28 cellular contexts compared by ENCODE assay signal in genomic region chr1:36467708-36468455, GRCh38. TPM values are rescaled to one million over a fixed set of nuclear protein-coding genes. Genes with fewer than 3 reads are reported as not detected.
DNase-seq lines count a peak whose midpoint lies in the region; ATAC-seq, FAIRE-seq and TF ChIP-seq lines count a peak whose summit lies in the region.
"Had no signal": no experiment of that assay in that cellular context is flagged by ENCODE, and none has a peak within 500 bp of the region (broad histone marks: within the 10 kb centered on the region; RNA-seq: fewer than 3 reads in every experiment).

No MANE protein-coding gene starts in this region.

- peak overlapping the region; percentile 53 for H3K4me3 Mint-ChIP-seq in neural crest cell
- no peak overlapping the region for H3K4me3 Mint-ChIP-seq in activated CD8-positive, alpha-beta T cell treated with anti-CD3 and anti-CD28 coated beads, Interleukin-2, amount 10 ng/mL, durations not matched to agents 7 days and 5 days
- H3K4me3 Mint-ChIP-seq in activated T-helper 17 cell treated with anti-CD3 and anti-CD28 coated beads, Interleukin-2, amount 50 U/mL, for 72 hours: no peak overlapping the region

- peaks cover 12% of the 10 kb centered on the region for H3K79me2 ChIP-seq in HepG2 (ENCODE audit: insufficient read depth, low read length)

- TF ChIP-seq POLR2A in HepG2 (IDR thresholded peaks at IDR 0.05; ENCODE audit: insufficient read depth in 1 of 2, low read depth in 2 of 2, low read length in 2 of 2) (no peak), right lobe of liver (IDR thresholded peaks at IDR 0.05) (no peak), spleen (IDR thresholded peaks at IDR 0.05) (no peak)

- POLR2A ChIA-PET in HepG2 (lab: Yijun Ruan, JAX): interaction anchor here (1.2 kb wide), 1 partner anchor 18 kb away, joined by 3 read pairs; the partner anchor contains the start of gene OSCP1
- POLR2A ChIA-PET in activated CD8-positive, alpha-beta T cell treated with anti-CD3 and anti-CD28 coated beads, Interleukin-2, amount 10 ng/mL, durations not matched to agents 7 days and 5 days (lab: Charles Lee): no interaction called here

- H3K4me2 ChIP-seq in HepG2 (ENCODE audit: low read depth, low read length): no peak overlapping the region
- H3K4me2 ChIP-seq: KMS-11, SK-N-SH had no signal

- H3K9me3 ChIP-seq in HepG2 (ENCODE audit: low read length): no peaks in the 10 kb centered on the region
- H3K9me3 ChIP-seq in right lobe of liver: no peaks in the 10 kb centered on the region
- no peaks in the 10 kb centered on the region for H3K9me3 ChIP-seq in spleen
- H3K9me3 ChIP-seq: BE2C, SK-N-SH had no signal

- WGBS in HepG2 (ENCODE audit: low lambda C conversion rate): 90% methylated on average over 8 of the region's 10 CpGs
- WGBS in right lobe of liver (ENCODE audit: insufficient coverage, low coverage, low lambda C conversion rate, missing lambda C conversion rate): 87% methylated on average over 3 of the region's 10 CpGs
- 79 to 90% (median 85%) methylated on average over 10 of the region's 10 CpGs for WGBS in spleen, 5 donors

- no peaks in the 10 kb centered on the region for H3K9me3 Mint-ChIP-seq in neural crest cell
- H3K9me3 Mint-ChIP-seq in activated CD8-positive, alpha-beta T cell treated with anti-CD3 and anti-CD28 coated beads, Interleukin-2, amount 10 ng/mL, durations not matched to agents 7 days and 5 days (ENCODE audit: insufficient read depth): no peaks in the 10 kb centered on the region
- no peaks in the 10 kb centered on the region for H3K9me3 Mint-ChIP-seq in activated T-helper 17 cell treated with anti-CD3 and anti-CD28 coated beads, Interleukin-2, amount 50 U/mL, for 72 hours

- H3K9ac ChIP-seq in HepG2 (ENCODE audit: insufficient read depth, low read depth, low read length): no peak overlapping the region
- H3K9ac ChIP-seq: KMS-11, SK-N-SH had no signal

- no peak overlapping the region for H2AFZ ChIP-seq in HepG2 (ENCODE audit: low read length)

- no peak for TF ChIP-seq CTCF in HepG2 (CRISPR knock-in tag; IDR thresholded peaks at IDR 0.05)
- no peak for TF ChIP-seq CTCF in right lobe of liver (IDR thresholded peaks at IDR 0.05)
- TF ChIP-seq CTCF in neural crest cell (conservative IDR thresholded peaks at IDR 0.05): no peak
- no peak for TF ChIP-seq CTCF in spleen (IDR thresholded peaks at IDR 0.05 in 8 of 11, conservative IDR thresholded peaks at IDR 0.05 in 3 of 11)

- no peaks in the 10 kb centered on the region for H3K36me3 ChIP-seq in HepG2 (replicated peaks in 1 of 2; ENCODE audit: control insufficient read depth in 1 of 2, insufficient read depth in 2 of 2, low read length in 2 of 2)
- H3K36me3 ChIP-seq in right lobe of liver: no peaks in the 10 kb centered on the region
- H3K36me3 ChIP-seq in spleen: peaks cover 0 to 76% (median 9%) of the 10 kb centered on the region in 6 donors
- H3K36me3 ChIP-seq: BE2C had no signal

- CTCF ChIA-PET in HepG2 (lab: Yijun Ruan, JAX; ENCODE audit: low intra/inter-chr PET ratio, low total read pairs): no interaction called here
- CTCF ChIA-PET in activated CD8-positive, alpha-beta T cell treated with anti-CD3 and anti-CD28 coated beads, Interleukin-2, amount 10 ng/mL, durations not matched to agents 7 days and 5 days (lab: Charles Lee): no interaction called here

- H3K4me1 Mint-ChIP-seq in neural crest cell: peaks cover 33% of the 10 kb centered on the region
- peaks cover 25% of the 10 kb centered on the region for H3K4me1 Mint-ChIP-seq in activated CD8-positive, alpha-beta T cell treated with anti-CD3 and anti-CD28 coated beads, Interleukin-2, amount 10 ng/mL, durations not matched to agents 7 days and 5 days (ENCODE audit: low read depth)
- H3K4me1 Mint-ChIP-seq in activated T-helper 17 cell treated with anti-CD3 and anti-CD28 coated beads, Interleukin-2, amount 50 U/mL, for 72 hours: no peaks in the 10 kb centered on the region

- intact Hi-C loops in HepG2 (cut with micrococcal nuclease; ENCODE audit: unreplicated experiment) (no loop called here), right lobe of liver (cut with DNase I) (no loop called here), spleen (cut with DNase I; ENCODE audit: low total_unique reads) (no loop called here)

- FAIRE-seq in HepG2 (lab: Jason Lieb, UNC) (no peak), HTR-8/SVneo (lab: Jason Lieb, UNC) (no peak)
- FAIRE-seq: GM12891 had no signal

- BruUV-seq in HepG2 (replicated peaks; lab: Mats Ljungman, UMichigan): no TSS peak

- H3K27me3 ChIP-seq in HepG2 (ENCODE audit: control insufficient read depth in 1 of 2, insufficient read depth in 2 of 2, low read length in 2 of 2) (no peaks in the 10 kb centered on the region; a peak in 1 of 5 replicates), right lobe of liver (no peaks in the 10 kb centered on the region), spleen (replicated peaks in 1 of 7) (no peaks in the 10 kb centered on the region)
- H3K27me3 ChIP-seq: BE2C had no signal

- H3K4me3 ChIP-seq in HepG2 (replicated peaks in 1 of 3; ENCODE audit: insufficient read depth in 1 of 3, low read depth in 2 of 3, low read length in 3 of 3) (no peak overlapping the region), right lobe of liver (no peak overlapping the region), spleen (no peak overlapping the region)

- no peak for TF ChIP-seq RAD21 in HepG2 (CRISPR knock-in tag; IDR thresholded peaks at IDR 0.05)

- no peaks in the 10 kb centered on the region for H3K27me3 Mint-ChIP-seq in neural crest cell (ENCODE audit: low read depth)
- H3K27me3 Mint-ChIP-seq in activated CD8-positive, alpha-beta T cell treated with anti-CD3 and anti-CD28 coated beads, Interleukin-2, amount 10 ng/mL, durations not matched to agents 7 days and 5 days (ENCODE audit: low read depth): no peaks in the 10 kb centered on the region
- H3K27me3 Mint-ChIP-seq in activated T-helper 17 cell treated with anti-CD3 and anti-CD28 coated beads, Interleukin-2, amount 50 U/mL, for 72 hours: no peaks in the 10 kb centered on the region

- H4K20me1 ChIP-seq in HepG2 (ENCODE audit: insufficient read depth, low read length): no peaks in the 10 kb centered on the region

- TF ChIP-seq EP300 in HepG2 (IDR thresholded peaks at IDR 0.05; ENCODE audit: low read depth in 2 of 2, low read length in 2 of 2): no peak
- no peak for TF ChIP-seq EP300 in HepG2 (CRISPR knock-in tag; IDR thresholded peaks at IDR 0.05; ENCODE audit: borderline replicate concordance)

- DNase-seq in HepG2 (ENCODE audit: low spot score) (no peak), right lobe of liver (no peak), neural crest cell (ENCODE audit: low read depth, low spot score) (no peak), spleen (peak; percentile 70), HTR-8/SVneo (ENCODE audit: insufficient read length, low spot score) (no peak)
- DNase-seq in activated CD8-positive, alpha-beta T cell treated with anti-CD3 and anti-CD28 coated beads, Interleukin-2, amount 10 ng/mL, durations not matched to agents 7 days and 5 days: no peak
- DNase-seq: 8988T, ACHN, BE2C, Calu3, DMS79 treated with DMSO at 0.1 percent for 48 hours, GF-D8, GOT3, HCEC 1CT, NCI-H1048, NCI-H1417, NCI-H1694, NCI-H2081, NCI-H2171, NCI-H226, NCI-H524 treated with DMSO at 0.1 percent for 48 hours, NCI-H774, PC-3, SK-N-SH had no signal

- ATAC-seq in HepG2: no peak
- ATAC-seq in right lobe of liver: no peak
- no peak for ATAC-seq in activated CD8-positive, alpha-beta T cell treated with anti-CD3 and anti-CD28 coated beads, Interleukin-2, amount 10 ng/mL, durations not matched to agents 7 days and 5 days
- ATAC-seq in activated T-helper 17 cell treated with anti-CD3 and anti-CD28 coated beads, Interleukin-2, amount 50 U/mL, for 72 hours (replicated peaks): no peak
- ATAC-seq: PC-3 had no signal

- H3K27ac ChIP-seq in HepG2 (ENCODE audit: extremely low read length, insufficient read depth, low read length) (no peak overlapping the region), right lobe of liver (no peak overlapping the region), spleen (no peak overlapping the region)
- H3K27ac ChIP-seq: KMS-11 had no signal

- in situ Hi-C loops in HepG2 (cut with HindIII; ENCODE audit: extremely low pct_ligation_motif_present, low pct_unique_long_range_greater_than_20kb): no loop called here

- peaks cover 55% of the 10 kb centered on the region for H3K4me1 ChIP-seq in HepG2 (ENCODE audit: insufficient read depth, low read length)
- peaks cover 0 to 6% (median 3%) of the 10 kb centered on the region in 4 donors for H3K4me1 ChIP-seq in right lobe of liver
- peaks cover 8 to 31% (median 16%) of the 10 kb centered on the region in 6 donors for H3K4me1 ChIP-seq in spleen
- H3K4me1 ChIP-seq: BE2C had no signal

- H3K36me3 Mint-ChIP-seq in neural crest cell (ENCODE audit: low read depth): no peaks in the 10 kb centered on the region
- peaks cover 9% of the 10 kb centered on the region for H3K36me3 Mint-ChIP-seq in activated CD8-positive, alpha-beta T cell treated with anti-CD3 and anti-CD28 coated beads, Interleukin-2, amount 10 ng/mL, durations not matched to agents 7 days and 5 days (ENCODE audit: low read depth)
- peaks cover 7% of the 10 kb centered on the region for H3K36me3 Mint-ChIP-seq in activated T-helper 17 cell treated with anti-CD3 and anti-CD28 coated beads, Interleukin-2, amount 50 U/mL, for 72 hours (ENCODE audit: low read depth)

- H3K27ac Mint-ChIP-seq in neural crest cell (ENCODE audit: unreplicated experiment): no peak overlapping the region
- no peak overlapping the region for H3K27ac Mint-ChIP-seq in activated CD8-positive, alpha-beta T cell treated with anti-CD3 and anti-CD28 coated beads, Interleukin-2, amount 10 ng/mL, durations not matched to agents 7 days and 5 days
- no peak overlapping the region for H3K27ac Mint-ChIP-seq in activated T-helper 17 cell treated with anti-CD3 and anti-CD28 coated beads, Interleukin-2, amount 50 U/mL, for 72 hours

RNA-seq across cellular contexts. Expression of gene MRPS15, which starts 3.7 kb away (rescaled TPM):
- 113 and 137 TPM in 2 replicates for total RNA-seq in HepG2 (2016; rRNA removed; fragmentation: Illumina TruSeq; extraction: Trizol)
- 206 and 254 TPM in 2 replicates for total RNA-seq in HepG2 (2016; cell fraction: cytosol; rRNA removed; fragmentation: Illumina TruSeq; extraction: Trizol; ENCODE audit: low read depth)
- 122 and 135 TPM in 2 replicates for total RNA-seq in HepG2 (2016; cell fraction: insoluble cytoplasmic fraction; rRNA removed; fragmentation: Illumina TruSeq; extraction: Trizol)
- 170 and 207 TPM in 2 replicates for total RNA-seq in HepG2 (2016; cell fraction: membrane; rRNA removed; fragmentation: Illumina TruSeq; extraction: Trizol)
- 55.2 and 55.8 TPM in 2 replicates for total RNA-seq in HepG2 (2016; cell fraction: nucleus; rRNA removed; fragmentation: Illumina TruSeq; extraction: Trizol)
- 53.3 and 59.0 TPM in 2 replicates for polyA plus RNA-seq in HepG2 (2011; rRNA removed)
- polyA plus RNA-seq in HepG2 (2011; cell fraction: cytosol; rRNA removed): 63.3 and 64.9 TPM in 2 replicates
- polyA plus RNA-seq in HepG2 (2011; cell fraction: nucleus; rRNA removed): 32.6 and 45.2 TPM in 2 replicates
- 46.7 and 60.7 TPM in 2 replicates for polyA plus RNA-seq in HepG2 (2012)
- 258 and 349 TPM in 2 replicates for polyA plus RNA-seq in HepG2 (2016; cell fraction: cytosol; fragmentation: Illumina TruSeq; extraction: Trizol; ENCODE audit: low read depth)
- 167 TPM in 2 replicates for polyA plus RNA-seq in HepG2 (2016; cell fraction: insoluble cytoplasmic fraction; fragmentation: Illumina TruSeq; extraction: Trizol; ENCODE audit: low read depth)
- polyA plus RNA-seq in HepG2 (2016; cell fraction: membrane; fragmentation: Illumina TruSeq; extraction: Trizol; ENCODE audit: low read depth): 198 and 246 TPM in 2 replicates
- 109 and 110 TPM in 2 replicates for polyA plus RNA-seq in HepG2 (2016; cell fraction: nucleus; fragmentation: Illumina TruSeq; extraction: Trizol; ENCODE audit: insufficient read depth, low read depth)
- polyA minus RNA-seq in HepG2 (2011; rRNA and poly(A)+ RNA removed; ENCODE audit: low replicate concordance): 12.8 and 22.8 TPM in 2 replicates
- polyA minus RNA-seq in HepG2 (2011; cell fraction: cytosol; rRNA and poly(A)+ RNA removed): 16.6 and 17.9 TPM in 2 replicates
- polyA minus RNA-seq in HepG2 (2011; cell fraction: nucleus; rRNA and poly(A)+ RNA removed): 21.8 and 27.1 TPM in 2 replicates
- 10 to 100 TPM; 44.9 to 63.6 (median 55.1) TPM for total RNA-seq in right lobe of liver
- 89.8 and 97.3 TPM in 2 replicates for total RNA-seq in neural crest cell
- total RNA-seq in spleen: 10 to 100 TPM; 31.2 to 57.8 (median 38.0) TPM
- 10 to 100 TPM; 75.8 to 94.3 (median 91.3) TPM for polyA plus RNA-seq in spleen
- 100 to 1,000 TPM; 115 TPM for total RNA-seq in activated CD8-positive, alpha-beta T cell treated with anti-CD3 and anti-CD28 coated beads, Interleukin-2, amount 10 ng/mL, durations not matched to agents 7 days and 5 days
- 100 to 1,000 TPM in 1 of 2 donors, 10 to 100 TPM in 1; 57.3 to 128 TPM for total RNA-seq in activated T-helper 17 cell treated with anti-CD3 and anti-CD28 coated beads, Interleukin-2, amount 50 U/mL, for 72 hours

RNA-seq across cellular contexts. Expression of gene CSF3R, which starts 14.8 kb away (rescaled TPM):
- 3.5 and 11.9 TPM in 2 replicates for total RNA-seq in HepG2 (2016; rRNA removed; fragmentation: Illumina TruSeq; extraction: Trizol)
- total RNA-seq in HepG2 (2016; cell fraction: cytosol; rRNA removed; fragmentation: Illumina TruSeq; extraction: Trizol; ENCODE audit: low read depth): 2.8 and 3.1 TPM in 2 replicates
- total RNA-seq in HepG2 (2016; cell fraction: insoluble cytoplasmic fraction; rRNA removed; fragmentation: Illumina TruSeq; extraction: Trizol): 3.2 and 11.8 TPM in 2 replicates
- 5.6 and 6.3 TPM in 2 replicates for total RNA-seq in HepG2 (2016; cell fraction: membrane; rRNA removed; fragmentation: Illumina TruSeq; extraction: Trizol)
- total RNA-seq in HepG2 (2016; cell fraction: nucleus; rRNA removed; fragmentation: Illumina TruSeq; extraction: Trizol): 17.4 and 18.5 TPM in 2 replicates
- 28.8 and 45.4 TPM in 2 replicates for polyA plus RNA-seq in HepG2 (2011; rRNA removed)
- polyA plus RNA-seq in HepG2 (2011; cell fraction: cytosol; rRNA removed): 14.7 and 16.4 TPM in 2 replicates
- 91.0 and 108 TPM in 2 replicates for polyA plus RNA-seq in HepG2 (2011; cell fraction: nucleus; rRNA removed)
- polyA plus RNA-seq in HepG2 (2012): 30.0 and 40.7 TPM in 2 replicates
- polyA plus RNA-seq in HepG2 (2016; cell fraction: cytosol; fragmentation: Illumina TruSeq; extraction: Trizol; ENCODE audit: low read depth): 2.0 and 2.5 TPM in 2 replicates
- 5.0 and 5.6 TPM in 2 replicates for polyA plus RNA-seq in HepG2 (2016; cell fraction: insoluble cytoplasmic fraction; fragmentation: Illumina TruSeq; extraction: Trizol; ENCODE audit: low read depth)
- 5.1 and 5.2 TPM in 2 replicates for polyA plus RNA-seq in HepG2 (2016; cell fraction: membrane; fragmentation: Illumina TruSeq; extraction: Trizol; ENCODE audit: low read depth)
- 40.8 and 46.3 TPM in 2 replicates for polyA plus RNA-seq in HepG2 (2016; cell fraction: nucleus; fragmentation: Illumina TruSeq; extraction: Trizol; ENCODE audit: insufficient read depth, low read depth)
- 1.5 and 20.2 TPM in 2 replicates for polyA minus RNA-seq in HepG2 (2011; rRNA and poly(A)+ RNA removed; ENCODE audit: low replicate concordance)
- polyA minus RNA-seq in HepG2 (2011; cell fraction: cytosol; rRNA and poly(A)+ RNA removed): 6.9 and 10.3 TPM in 2 replicates
- 28.3 and 40.9 TPM in 2 replicates for polyA minus RNA-seq in HepG2 (2011; cell fraction: nucleus; rRNA and poly(A)+ RNA removed)
- 10 to 100 TPM in 3 of 6 experiments, 1 to 10 TPM in 3; 4.1 to 14.0 (median 9.5) TPM for total RNA-seq in right lobe of liver
- not detected in 2 replicates for total RNA-seq in neural crest cell
- total RNA-seq in spleen: 100 to 1,000 TPM; 200 to 795 (median 433) TPM
- polyA plus RNA-seq in spleen: 10 to 100 TPM in 2 of 3 donors, 1 to 10 TPM in 1; 8.9 to 73.8 (median 52.7) TPM
- under 1 TPM in 1 of 2 experiments, not detected in 1; 0.05 TPM for total RNA-seq in activated CD8-positive, alpha-beta T cell treated with anti-CD3 and anti-CD28 coated beads, Interleukin-2, amount 10 ng/mL, durations not matched to agents 7 days and 5 days
- total RNA-seq in activated T-helper 17 cell treated with anti-CD3 and anti-CD28 coated beads, Interleukin-2, amount 50 U/mL, for 72 hours: under 1 TPM in 1 of 2 donors, not detected in 1; 0.90 TPM
- total RNA-seq: Calu3, HT1080, PC-3 had no signal
- polyA plus RNA-seq: SK-N-SH had no signal

RNA-seq across cellular contexts. Expression of gene OSCP1, which starts 17.6 kb away (rescaled TPM):
- total RNA-seq in HepG2 (2016; rRNA removed; fragmentation: Illumina TruSeq; extraction: Trizol): 0.60 and 0.86 TPM in 2 replicates
- total RNA-seq in HepG2 (2016; cell fraction: cytosol; rRNA removed; fragmentation: Illumina TruSeq; extraction: Trizol; ENCODE audit: low read depth): 0.71 and 1.1 TPM in 2 replicates
- total RNA-seq in HepG2 (2016; cell fraction: insoluble cytoplasmic fraction; rRNA removed; fragmentation: Illumina TruSeq; extraction: Trizol): 1.0 and 1.6 TPM in 2 replicates
- 0.72 and 1.4 TPM in 2 replicates for total RNA-seq in HepG2 (2016; cell fraction: membrane; rRNA removed; fragmentation: Illumina TruSeq; extraction: Trizol)
- 0.34 and 1.4 TPM in 2 replicates for total RNA-seq in HepG2 (2016; cell fraction: nucleus; rRNA removed; fragmentation: Illumina TruSeq; extraction: Trizol)
- polyA plus RNA-seq in HepG2 (2011; rRNA removed): 0.84 and 0.85 TPM in 2 replicates
- 0.46 and 0.48 TPM in 2 replicates for polyA plus RNA-seq in HepG2 (2011; cell fraction: cytosol; rRNA removed)
- polyA plus RNA-seq in HepG2 (2011; cell fraction: nucleus; rRNA removed): 0.23 and 0.93 TPM in 2 replicates
- 1.3 TPM in 2 replicates for polyA plus RNA-seq in HepG2 (2012)
- 0.35 and 0.55 TPM in 2 replicates for polyA plus RNA-seq in HepG2 (2016; cell fraction: cytosol; fragmentation: Illumina TruSeq; extraction: Trizol; ENCODE audit: low read depth)
- polyA plus RNA-seq in HepG2 (2016; cell fraction: insoluble cytoplasmic fraction; fragmentation: Illumina TruSeq; extraction: Trizol; ENCODE audit: low read depth): 0.72 and 0.93 TPM in 2 replicates
- 0.69 and 1.2 TPM in 2 replicates for polyA plus RNA-seq in HepG2 (2016; cell fraction: membrane; fragmentation: Illumina TruSeq; extraction: Trizol; ENCODE audit: low read depth)
- polyA plus RNA-seq in HepG2 (2016; cell fraction: nucleus; fragmentation: Illumina TruSeq; extraction: Trizol; ENCODE audit: insufficient read depth, low read depth): 1.1 and 1.4 TPM in 2 replicates
- polyA minus RNA-seq in HepG2 (2011; rRNA and poly(A)+ RNA removed; ENCODE audit: low replicate concordance): 0.56 and 3.7 TPM in 2 replicates
- 0.62 TPM in 1 of 2 replicates, not detected in the other for polyA minus RNA-seq in HepG2 (2011; cell fraction: cytosol; rRNA and poly(A)+ RNA removed)
- 1.4 and 2.0 TPM in 2 replicates for polyA minus RNA-seq in HepG2 (2011; cell fraction: nucleus; rRNA and poly(A)+ RNA removed)
- 1 to 10 TPM in 5 of 6 experiments, under 1 TPM in 1; 0.40 to 4.9 (median 1.7) TPM for total RNA-seq in right lobe of liver
- 10.5 and 11.5 TPM in 2 replicates for total RNA-seq in neural crest cell
- total RNA-seq in spleen: 1 to 10 TPM; 1.1 to 3.3 (median 1.4) TPM
- 1 to 10 TPM in 1 of 3 donors, under 1 TPM in 2; 0.70 to 1.8 (median 0.76) TPM for polyA plus RNA-seq in spleen
- 1 to 10 TPM in 1 of 2 experiments, under 1 TPM in 1; 0.66 to 1.9 TPM for total RNA-seq in activated CD8-positive, alpha-beta T cell treated with anti-CD3 and anti-CD28 coated beads, Interleukin-2, amount 10 ng/mL, durations not matched to agents 7 days and 5 days
- total RNA-seq in activated T-helper 17 cell treated with anti-CD3 and anti-CD28 coated beads, Interleukin-2, amount 50 U/mL, for 72 hours: 1 to 10 TPM; 1.5 to 1.8 TPM

Comparison
In these comparisons a context has a peak if more than half of its experiments do, and no peak if none do; other contexts are left out.
1. RNA of gene CSF3R, which starts 14.8 kb away (total RNA-seq): 200 to 795 TPM in spleen; 2.8 to 18.5 TPM in HepG2, 4.1 to 14.0 TPM in right lobe of liver, 0.90 TPM in activated T-helper 17 cell treated with anti-CD3 and anti-CD28 coated beads, Interleukin-2, amount 50 U/mL, for 72 hours, 0.05 TPM in activated CD8-positive, alpha-beta T cell treated with anti-CD3 and anti-CD28 coated beads, Interleukin-2, amount 10 ng/mL, durations not matched to agents 7 days and 5 days and not detected in neural crest cell; every median in the first group is over 10 times any median in the second.